In the genomic region with DNA sequence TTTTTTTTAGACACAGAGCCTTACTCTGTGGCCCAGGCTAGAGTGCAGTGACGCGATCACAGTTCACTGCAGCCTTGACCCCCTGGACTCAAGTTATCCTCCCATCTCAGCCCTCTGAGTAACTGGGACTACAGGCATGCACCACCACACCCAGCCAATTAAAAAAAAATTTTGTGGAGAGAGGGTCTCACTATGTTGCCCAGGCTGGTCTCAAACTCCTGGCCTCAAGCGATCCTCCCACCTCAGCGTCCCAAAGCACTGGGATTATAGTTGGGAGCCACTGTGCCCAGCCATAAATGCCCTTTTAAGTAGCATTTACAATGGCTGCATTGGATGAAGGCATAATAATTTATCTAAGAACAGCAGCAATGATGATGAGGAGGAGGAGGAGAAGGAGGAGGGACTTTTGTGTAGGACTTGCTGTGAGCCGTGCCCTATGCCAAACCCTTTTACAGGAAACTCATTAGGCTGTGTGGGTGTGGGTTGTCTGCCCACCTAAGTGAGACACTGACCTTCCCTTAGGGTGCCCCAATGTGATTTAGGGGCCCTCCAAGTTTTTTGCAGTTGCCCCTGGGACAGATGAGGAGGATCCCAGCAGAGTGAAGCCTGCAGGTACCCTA, we compare ENCODE assay signal across 17 cellular contexts. TPM values are rescaled to one million over a fixed set of nuclear protein-coding genes. Genes with fewer than 3 reads are reported as not detected.
DNase-seq lines count a peak whose midpoint lies in the region; ATAC-seq and TF ChIP-seq lines count a peak whose summit lies in the region.
"Had no signal": no experiment of that assay in that cellular context is flagged by ENCODE, and none has a peak within 500 bp of the region (broad histone marks: within the 10 kb centered on the region; RNA-seq: fewer than 3 reads in every experiment).

No MANE protein-coding gene starts in this region.

- no peak overlapping the region for H3K4me3 Mint-ChIP-seq in endodermal cell
- no peak overlapping the region for H3K4me3 Mint-ChIP-seq in neural progenitor cell
- no peak overlapping the region for H3K4me3 Mint-ChIP-seq in activated T-cell treated with anti-CD3 and anti-CD28 coated beads, Interleukin-2, amount 50 U/mL, for 24 hours
- H3K4me3 Mint-ChIP-seq: CD4-positive, CD25-positive, alpha-beta regulatory T cell; H9 had no signal

- H4K20me1 ChIP-seq in neural progenitor cell (ENCODE audit: low read depth): no peaks in the 10 kb centered on the region

- no peak overlapping the region for H3K4me2 ChIP-seq in neural progenitor cell

- H3K27me3 Mint-ChIP-seq in endodermal cell (ENCODE audit: insufficient read depth): no peaks in the 10 kb centered on the region
- H3K27me3 Mint-ChIP-seq in neural progenitor cell (ENCODE audit: insufficient read depth, low read depth): peaks cover 2% of the 10 kb centered on the region
- H3K27me3 Mint-ChIP-seq in activated T-cell treated with anti-CD3 and anti-CD28 coated beads, Interleukin-2, amount 50 U/mL, for 24 hours: no peaks in the 10 kb centered on the region
- H3K27me3 Mint-ChIP-seq: CD4-positive, CD25-positive, alpha-beta regulatory T cell had no signal

- no peak for DNase-seq in cardiac muscle cell (ENCODE audit: low read depth in 1 of 2, low spot score in 1 of 2)
- no peak for DNase-seq in left cardiac atrium
- no peak for DNase-seq in endodermal cell
- DNase-seq in neural progenitor cell (ENCODE audit: low spot score): no peak
- no peak for DNase-seq in hippocampal formation (lab: John Stamatoyannopoulos, UW)
- no peak for DNase-seq in activated T-cell treated with anti-CD3 and anti-CD28 coated beads, Interleukin-2, amount 50 U/mL, for 24 hours
- DNase-seq in NCI-H524 (lab: John Stamatoyannopoulos, UW): no peak
- no peak for DNase-seq in omental fat pad (ENCODE audit: low spot score)
- DNase-seq: BE2C; CD4-positive, CD25-positive, alpha-beta regulatory T cell; DMS 273 treated with DMSO at 0.1 percent for 48 hours; DND-41; H9; NCI-H1694; NCI-H510A; NCI-H82 had no signal

- WGBS in endodermal cell (ENCODE audit: insufficient coverage in 1 of 2, insufficient read length in 1 of 2), 2 experiments: 81 to 91% methylated on average over 3 to 5 of the region's 5 CpGs

- H3K9me3 Mint-ChIP-seq in endodermal cell: no peaks in the 10 kb centered on the region
- H3K9me3 Mint-ChIP-seq in neural progenitor cell: no peaks in the 10 kb centered on the region
- H3K9me3 Mint-ChIP-seq in activated T-cell treated with anti-CD3 and anti-CD28 coated beads, Interleukin-2, amount 50 U/mL, for 24 hours: no peaks in the 10 kb centered on the region
- H3K9me3 Mint-ChIP-seq: CD4-positive, CD25-positive, alpha-beta regulatory T cell; H9 had no signal

- H3K9me3 ChIP-seq in cardiac muscle cell (ENCODE audit: low read depth): no peaks in the 10 kb centered on the region
- no peaks in the 10 kb centered on the region for H3K9me3 ChIP-seq in endodermal cell (ENCODE audit: control insufficient read depth, low read length)
- no peaks in the 10 kb centered on the region for H3K9me3 ChIP-seq in neural progenitor cell (ENCODE audit: low read depth)
- H3K9me3 ChIP-seq: BE2C had no signal

- no peaks in the 10 kb centered on the region for H3K36me3 Mint-ChIP-seq in endodermal cell (ENCODE audit: low read depth)
- H3K36me3 Mint-ChIP-seq in neural progenitor cell: no peaks in the 10 kb centered on the region
- H3K36me3 Mint-ChIP-seq in activated T-cell treated with anti-CD3 and anti-CD28 coated beads, Interleukin-2, amount 50 U/mL, for 24 hours (ENCODE audit: low read depth): no peaks in the 10 kb centered on the region
- H3K36me3 Mint-ChIP-seq: CD4-positive, CD25-positive, alpha-beta regulatory T cell had no signal

- H3K79me2 ChIP-seq in neural progenitor cell (ENCODE audit: low read depth): no peaks in the 10 kb centered on the region

- H3K27ac ChIP-seq in cardiac muscle cell (peak overlapping the region; percentile 88), endodermal cell (ENCODE audit: low read depth, low read length) (no peak overlapping the region), neural progenitor cell (no peak overlapping the region)
- H3K27ac ChIP-seq: 22Rv1 had no signal

- intact Hi-C loops in left cardiac atrium (cut with DNase I): no loop called here

- H3K4me3 ChIP-seq in cardiac muscle cell (no peak overlapping the region), endodermal cell (ENCODE audit: low read length) (no peak overlapping the region), neural progenitor cell (no peak overlapping the region)

- H3K4me1 Mint-ChIP-seq in endodermal cell (peaks cover 50% of the 10 kb centered on the region), neural progenitor cell (peaks cover 53% of the 10 kb centered on the region)
- H3K4me1 Mint-ChIP-seq in activated T-cell treated with anti-CD3 and anti-CD28 coated beads, Interleukin-2, amount 50 U/mL, for 24 hours (ENCODE audit: low read depth): peaks cover 43% of the 10 kb centered on the region

- H3K27ac Mint-ChIP-seq in endodermal cell (peak overlapping the region; percentile 59), neural progenitor cell (peak overlapping the region; percentile 72)
- no peak overlapping the region for H3K27ac Mint-ChIP-seq in activated T-cell treated with anti-CD3 and anti-CD28 coated beads, Interleukin-2, amount 50 U/mL, for 24 hours
- H3K27ac Mint-ChIP-seq: CD4-positive, CD25-positive, alpha-beta regulatory T cell had no signal

- H3K27me3 ChIP-seq in cardiac muscle cell: no peaks in the 10 kb centered on the region
- no peaks in the 10 kb centered on the region for H3K27me3 ChIP-seq in endodermal cell (ENCODE audit: control insufficient read depth, insufficient read depth, low read length, poor library complexity, severe bottlenecking)
- H3K27me3 ChIP-seq in neural progenitor cell: no peaks in the 10 kb centered on the region
- H3K27me3 ChIP-seq: BE2C had no signal

- H3F3A ChIP-seq in neural progenitor cell (ENCODE audit: low read depth): peaks cover 3% of the 10 kb centered on the region

- ATAC-seq in left cardiac atrium (no peak), omental fat pad (ENCODE audit: low FRiP score) (no peak)

- peaks cover 66% of the 10 kb centered on the region for H3K4me1 ChIP-seq in cardiac muscle cell (ENCODE audit: low read depth)
- peaks cover 13% of the 10 kb centered on the region for H3K4me1 ChIP-seq in endodermal cell (ENCODE audit: control insufficient read depth, insufficient read depth, low read length)
- peaks cover 30% of the 10 kb centered on the region for H3K4me1 ChIP-seq in neural progenitor cell

- no peak overlapping the region for H2AFZ ChIP-seq in neural progenitor cell (replicated peaks)

- H3K9ac ChIP-seq in endodermal cell (ENCODE audit: extremely low read depth, low read length, poor library complexity, severe bottlenecking) (no peak overlapping the region), neural progenitor cell (no peak overlapping the region)

- no peak for TF ChIP-seq CTCF in cardiac muscle cell (IDR thresholded peaks at IDR 0.05; ENCODE audit: low read depth, low read length)
- no peak for TF ChIP-seq CTCF in endodermal cell (conservative IDR thresholded peaks at IDR 0.05)
- TF ChIP-seq CTCF in neural progenitor cell (IDR thresholded peaks at IDR 0.05): no peak
- TF ChIP-seq CTCF in omental fat pad (IDR thresholded peaks at IDR 0.05): no peak

- H3K36me3 ChIP-seq in cardiac muscle cell: no peaks in the 10 kb centered on the region
- H3K36me3 ChIP-seq in endodermal cell (ENCODE audit: control insufficient read depth, insufficient read depth, low read length): no peaks in the 10 kb centered on the region
- no peaks in the 10 kb centered on the region for H3K36me3 ChIP-seq in neural progenitor cell
- H3K36me3 ChIP-seq: BE2C had no signal

RNA-seq across cellular contexts. Expression of a gene that starts 51.1 kb away (rescaled TPM):
- 11.9 and 13.5 TPM in 2 replicates for total RNA-seq in cardiac muscle cell
- polyA plus RNA-seq in cardiac muscle cell: 4.8 and 13.8 TPM in 2 replicates
- total RNA-seq in left cardiac atrium: 10 to 100 TPM in 1 of 2 donors, 1 to 10 TPM in 1; 5.2 to 10.8 TPM
- 10 to 100 TPM in 1 of 2 donors, 1 to 10 TPM in 1; 9.7 to 11.4 TPM for total RNA-seq in endodermal cell
- polyA plus RNA-seq in endodermal cell (2013, experiment 1 of 2): 5.7 TPM
- 6.1 TPM for polyA plus RNA-seq in endodermal cell (2013, experiment 2 of 2)
- 1.1 and 6.5 TPM in 2 replicates for total RNA-seq in neural progenitor cell (ENCODE audit: low replicate concordance)
- 10 to 100 TPM in 3 of 4 donors, 1 to 10 TPM in 1; 6.5 to 23.0 (median 20.1) TPM for total RNA-seq in omental fat pad
